27 cellular contexts compared by ENCODE assay signal in the genomic region with DNA sequence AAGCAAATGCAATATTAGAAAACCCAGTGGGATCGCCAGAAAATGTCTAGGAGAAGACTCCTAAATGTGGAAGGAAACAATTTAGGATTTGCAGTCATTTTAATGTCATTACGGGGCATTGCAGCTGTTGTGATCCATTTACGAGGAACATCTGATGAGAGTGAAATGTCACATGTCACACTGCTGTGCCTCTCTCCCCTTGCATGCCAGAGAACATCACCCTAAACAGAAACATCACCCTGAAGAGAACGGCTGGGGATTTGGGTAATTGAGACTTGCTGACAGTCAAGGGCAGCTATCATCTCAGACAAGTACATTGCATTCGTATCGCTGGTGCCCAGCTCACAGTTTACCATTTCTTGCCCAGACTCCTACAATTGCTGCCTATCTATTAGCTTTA.
"Had no signal": no experiment of that assay in that cellular context is flagged by ENCODE, and none has a peak within 500 bp of the region (broad histone marks: within the 10 kb centered on the region; RNA-seq: fewer than 3 reads in every experiment).

No MANE protein-coding gene starts in this region.

- H3K36me3 ChIP-seq: brain microvascular endothelial cell, gastrocnemius medialis, heart left ventricle had no signal

- DNase-seq: activated CD4-positive, alpha-beta memory T cell treated with anti-CD3 and anti-CD28 coated beads, Interleukin-2, amount 10 ng/mL, durations not matched to agents 7 days and 5 days; activated CD4-positive, alpha-beta T cell treated with anti-CD3 and anti-CD28 coated beads for 1 hour; activated CD4-positive, alpha-beta T cell treated with anti-CD3 and anti-CD28 coated beads for 4 hours; activated CD4-positive, alpha-beta T cell treated with anti-CD3 and anti-CD28 coated beads, Interleukin-2, amount 10 ng/mL, durations not matched to agents 7 days and 5 days; activated CD4-positive, alpha-beta T cell treated with anti-CD3 and anti-CD28 coated beads, Interleukin-2, amount 50 U/mL, for 4 hours; activated CD8-positive, alpha-beta memory T cell treated with anti-CD3 and anti-CD28 coated beads, Interleukin-2, amount 50 U/mL, for 48 hours; activated gamma-delta T cell; activated naive CD4-positive, alpha-beta T cell; activated naive CD4-positive, alpha-beta T cell treated with anti-CD3 and anti-CD28 coated beads, Interleukin-2, amount 50 U/mL, for 16 hours; activated T-cell treated with anti-CD3 and anti-CD28 coated beads for 4 hours; activated T-cell treated with anti-CD3 and anti-CD28 coated beads, Interleukin-2, amount 50 U/mL, for 24 hours; activated T-cell treated with anti-CD3 and anti-CD28 coated beads, Interleukin-2, amount 50 U/mL, for 72 hours; amniotic stem cell; anterior cingulate cortex; brain microvascular endothelial cell; dorsolateral prefrontal cortex; effector memory CD4-positive, alpha-beta T cell; endodermal cell; foreskin keratinocyte; gastrocnemius medialis; glutamatergic neuron; heart left ventricle; T-helper 2 cell had no signal

- H3K27me3 ChIP-seq: brain microvascular endothelial cell, dorsolateral prefrontal cortex, foreskin keratinocyte, gastrocnemius medialis had no signal

- H3K27ac ChIP-seq: brain microvascular endothelial cell, coronary artery, dorsolateral prefrontal cortex, foreskin keratinocyte, gastrocnemius medialis, heart left ventricle, VCaP had no signal

- ATAC-seq: activated T-cell treated with anti-CD3 and anti-CD28 coated beads, Interleukin-2, amount 50 U/mL, for 72 hours; esophagus mucosa; foreskin keratinocyte; gastrocnemius medialis; heart left ventricle; WTC11 had no signal

- H3K4me3 ChIP-seq: coronary artery, dorsolateral prefrontal cortex, gastrocnemius medialis, heart left ventricle had no signal

- H3K4me1 ChIP-seq: foreskin keratinocyte, gastrocnemius medialis, heart left ventricle had no signal

- H3K9me3 ChIP-seq: gastrocnemius medialis had no signal
